ENCODE assay signal across 9 cellular contexts in the genomic region with DNA sequence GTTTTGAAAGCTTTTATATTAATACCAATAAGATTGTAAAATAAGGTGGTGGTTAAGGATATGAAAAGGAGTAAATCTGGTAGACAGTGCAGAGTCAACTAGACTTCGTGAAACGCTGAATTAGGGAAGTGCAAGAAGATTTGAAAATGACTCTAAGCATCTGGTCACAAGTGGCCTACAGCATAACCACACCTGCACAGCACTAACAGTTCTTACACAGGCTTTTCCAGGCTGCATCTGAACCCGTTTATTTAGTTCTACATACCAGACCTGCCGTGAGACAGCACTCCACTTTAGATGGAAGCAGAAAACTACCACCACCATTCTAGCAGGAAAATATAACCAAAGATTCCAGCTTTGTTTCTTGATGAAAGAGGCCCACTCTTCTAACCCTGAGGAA. TPM values are rescaled to one million over a fixed set of nuclear protein-coding genes. Genes with fewer than 3 reads are reported as not detected.
DNase-seq lines count a peak whose midpoint lies in the region; ATAC-seq and TF ChIP-seq lines count a peak whose summit lies in the region.
"Had no signal": no experiment of that assay in that cellular context is flagged by ENCODE, and none has a peak within 500 bp of the region (broad histone marks: within the 10 kb centered on the region; RNA-seq: fewer than 3 reads in every experiment).

No MANE protein-coding gene starts in this region.

- no peak for TF ChIP-seq CTCF in GM10248 (IDR thresholded peaks at IDR 0.05; ENCODE audit: control extremely low read depth, extremely low read depth, low read depth, missing control alignments)

- peak; percentile 29 for ATAC-seq in HG02798 (IDR thresholded peaks at IDR 0.05; ENCODE audit: poor library complexity, unreplicated experiment)
- no peak for ATAC-seq in T-helper 17 cell
- ATAC-seq in naive thymus-derived CD4-positive, alpha-beta T cell: no peak
- ATAC-seq in left lobe of liver: no peak
- ATAC-seq in HG02840 (IDR thresholded peaks at IDR 0.05; ENCODE audit: low FRiP score, unreplicated experiment): no peak
- ATAC-seq in Right ventricle myocardium inferior: no peak

- CTCF ChIA-PET in GM10248 (lab: Yijun Ruan, JAX): interaction anchor here (0.6 to 3.6 kb wide), 7 partner anchors 16 to 156 kb away, joined by 3 to 18 read pairs (median 3); a partner anchor contains a TSS
- CTCF ChIA-PET in naive thymus-derived CD4-positive, alpha-beta T cell (lab: Charles Lee): no interaction called here

- no peaks in the 10 kb centered on the region for H3K36me3 Mint-ChIP-seq in T-helper 17 cell (ENCODE audit: low read depth)
- peaks cover 0 to 1% (median 0%) of the 10 kb centered on the region in 5 donors for H3K36me3 Mint-ChIP-seq in naive thymus-derived CD4-positive, alpha-beta T cell

- peaks cover 13% of the 10 kb centered on the region for H3K4me1 Mint-ChIP-seq in T-helper 17 cell
- peaks cover 14 to 29% (median 19%) of the 10 kb centered on the region in 7 donors for H3K4me1 Mint-ChIP-seq in naive thymus-derived CD4-positive, alpha-beta T cell

- no peaks in the 10 kb centered on the region for H3K9me3 ChIP-seq in T-helper 17 cell (ENCODE audit: control insufficient read depth, low read length, poor library complexity, severe bottlenecking)
- no peaks in the 10 kb centered on the region for H3K9me3 ChIP-seq in naive thymus-derived CD4-positive, alpha-beta T cell (ENCODE audit: control insufficient read depth in 2 of 3, low read length in 3 of 3)

- H3K27ac Mint-ChIP-seq in T-helper 17 cell: no peak overlapping the region
- H3K27ac Mint-ChIP-seq in naive thymus-derived CD4-positive, alpha-beta T cell: peak overlapping the region in 3 of 9 donors; percentile 1 to 59 (median 2)

- H3K36me3 ChIP-seq in naive thymus-derived CD4-positive, alpha-beta T cell (ENCODE audit: control insufficient read depth in 2 of 3, insufficient read depth in 3 of 3, low read length in 3 of 3): peaks cover 0 to 9% (median 0%) of the 10 kb centered on the region in 3 experiments

- peaks cover 8% of the 10 kb centered on the region for H3K27me3 Mint-ChIP-seq in T-helper 17 cell
- H3K27me3 Mint-ChIP-seq in naive thymus-derived CD4-positive, alpha-beta T cell: peaks cover 0 to 49% (median 0%) of the 10 kb centered on the region in 5 donors

- H3K27ac ChIP-seq in naive thymus-derived CD4-positive, alpha-beta T cell (ENCODE audit: low read depth, low read length): no peak overlapping the region
- H3K27ac ChIP-seq: parathyroid adenoma had no signal

- H3K4me1 ChIP-seq in naive thymus-derived CD4-positive, alpha-beta T cell (ENCODE audit: control insufficient read depth in 2 of 2, insufficient read depth in 2 of 2, low read length in 2 of 2): peaks cover 0 to 3% of the 10 kb centered on the region in 2 donors

- H3K4me3 ChIP-seq in naive thymus-derived CD4-positive, alpha-beta T cell (ENCODE audit: low read length): no peak overlapping the region

- peak overlapping the region; percentile 63 for H3K4me3 Mint-ChIP-seq in T-helper 17 cell
- H3K4me3 Mint-ChIP-seq in naive thymus-derived CD4-positive, alpha-beta T cell: peak overlapping the region in 6 of 10 donors; percentile 0 to 45 (median 14)

- intact Hi-C loops in naive thymus-derived CD4-positive, alpha-beta T cell (cut with micrococcal nuclease): loop anchor here in 1 of 2 donors (10.0 kb wide), 1 partner anchor 114 kb away; a partner anchor contains a TSS
- intact Hi-C loops in Right ventricle myocardium inferior (cut with DNase I): no loop called here

- DNase-seq in GM10248 (ENCODE audit: extremely low spot score): peak; percentile 19
- DNase-seq in T-helper 17 cell: no peak
- no peak for DNase-seq in naive thymus-derived CD4-positive, alpha-beta T cell
- DNase-seq in amniotic stem cell (lab: John Stamatoyannopoulos, UW): no peak
- no peak for DNase-seq in left lobe of liver (ENCODE audit: low spot score)
- DNase-seq in Right ventricle myocardium inferior (ENCODE audit: missing footprints): no peak

- H3K9me3 Mint-ChIP-seq in naive thymus-derived CD4-positive, alpha-beta T cell: no peaks in the 10 kb centered on the region

- no peaks in the 10 kb centered on the region for H3K27me3 ChIP-seq in naive thymus-derived CD4-positive, alpha-beta T cell (ENCODE audit: control insufficient read depth in 2 of 2, insufficient read depth in 2 of 2, low read length in 2 of 2)

- POLR2A ChIA-PET in GM10248 (lab: Yijun Ruan, JAX): no interaction called here
- POLR2A ChIA-PET in naive thymus-derived CD4-positive, alpha-beta T cell (lab: Charles Lee): no interaction called here

RNA-seq across cellular contexts. Expression of a gene that starts 1.9 kb away (rescaled TPM):
- total RNA-seq in T-helper 17 cell: 1 to 10 TPM; 5.5 to 7.5 TPM
- 10 to 100 TPM in 2 of 5 experiments, 1 to 10 TPM in 3; 6.4 to 58.3 (median 7.2) TPM for total RNA-seq in naive thymus-derived CD4-positive, alpha-beta T cell
- 1 to 10 TPM; 1.1 to 2.2 TPM for polyA plus RNA-seq in naive thymus-derived CD4-positive, alpha-beta T cell
- 9.9 TPM for total RNA-seq in left lobe of liver
- 7.1 TPM for total RNA-seq in Right ventricle myocardium inferior
